Comparison of ENCODE assay signal across 8 cellular contexts in genomic region chr7:128477336-128477690, GRCh38. TPM values are rescaled to one million over a fixed set of nuclear protein-coding genes. Genes with fewer than 3 reads are reported as not detected.
DNase-seq lines count a peak whose midpoint lies in the region; ATAC-seq, FAIRE-seq and TF ChIP-seq lines count a peak whose summit lies in the region.
"Not testable (repeated sequence)": the region's sequence is repeated elsewhere in the genome, so short reads cannot be mapped to it uniquely, and the experiment has no call there.

No MANE protein-coding gene starts in this region.

- peak overlapping the region; percentile 89 for H3K4me3 ChIP-seq in DOHH2 (ENCODE audit: low read length)
- peak overlapping the region; percentile 81 for H3K4me3 ChIP-seq in astrocyte (ENCODE audit: insufficient read depth, low read depth, low read length)
- peak overlapping the region; percentile 68 to 87 (median 82) for H3K4me3 ChIP-seq in HepG2 (replicated peaks in 1 of 3; ENCODE audit: insufficient read depth in 1 of 3, low read depth in 2 of 3, low read length in 3 of 3)
- peak overlapping the region; percentile 83 to 89 for H3K4me3 ChIP-seq in tibial artery

- CTCF ChIA-PET in HepG2 (lab: Yijun Ruan, JAX; ENCODE audit: low intra/inter-chr PET ratio, low total read pairs) = not testable (repeated sequence)

- ATAC-seq in T-helper 17 cell, HepG2: not testable (repeated sequence)

- H3K9ac ChIP-seq in astrocyte (ENCODE audit: low read length) (peak overlapping the region; percentile 91), HepG2 (ENCODE audit: insufficient read depth, low read depth, low read length) (peak overlapping the region; percentile 84)

- not testable (repeated sequence) for H3K27me3 Mint-ChIP-seq in IgD-negative memory B cell; T-helper 17 cell; astrocyte (ENCODE audit: low read depth, unreplicated experiment); osteocyte (ENCODE audit: unreplicated experiment)

- H3K27ac ChIP-seq in DOHH2 (ENCODE audit: low read depth, low read length) (peak overlapping the region; percentile 81), astrocyte (ENCODE audit: low read depth, low read length) (peak overlapping the region; percentile 76), HepG2 (ENCODE audit: extremely low read length, insufficient read depth, low read length) (peak overlapping the region; percentile 79), tibial artery (peak overlapping the region; percentile 81 to 84)

- H3K4me1 ChIP-seq in DOHH2 (ENCODE audit: control insufficient read depth, low read length) (peaks cover 39% of the 10 kb centered on the region), HepG2 (ENCODE audit: insufficient read depth, low read length) (peaks cover 16% of the 10 kb centered on the region), tibial artery (peaks cover 0 to 20% (median 10%) of the 10 kb centered on the region in 4 donors)
- H3K4me1 ChIP-seq in astrocyte (ENCODE audit: insufficient read depth, low read length) = not testable (repeated sequence)

- not testable (repeated sequence) for H3K36me3 Mint-ChIP-seq in IgD-negative memory B cell; T-helper 17 cell (ENCODE audit: low read depth); astrocyte (ENCODE audit: low read depth, unreplicated experiment); osteocyte (ENCODE audit: unreplicated experiment)

- not testable (repeated sequence) for H3K27me3 ChIP-seq in DOHH2 (ENCODE audit: control insufficient read depth, low read length); astrocyte (ENCODE audit: insufficient read depth, low read length); HepG2 (ENCODE audit: control insufficient read depth in 1 of 2, insufficient read depth in 2 of 2, low read length in 2 of 2); tibial artery

- in situ Hi-C loops in HepG2 (cut with HindIII; ENCODE audit: extremely low pct_ligation_motif_present, low pct_unique_long_range_greater_than_20kb) = not testable (repeated sequence)

- TF ChIP-seq RAD21 in HepG2 (CRISPR knock-in tag; IDR thresholded peaks at IDR 0.05) = not testable (repeated sequence)

- H3K4me1 Mint-ChIP-seq in IgD-negative memory B cell = peaks cover 14 to 20% (median 15%) of the 10 kb centered on the region in 3 donors
- H3K4me1 Mint-ChIP-seq in T-helper 17 cell = peaks cover 17% of the 10 kb centered on the region
- H3K4me1 Mint-ChIP-seq in astrocyte (ENCODE audit: low read depth, unreplicated experiment) = peaks cover 12% of the 10 kb centered on the region
- peaks cover 17% of the 10 kb centered on the region for H3K4me1 Mint-ChIP-seq in osteocyte (ENCODE audit: unreplicated experiment)

- not testable (repeated sequence) for TF ChIP-seq POLR2A in erythroblast (IDR thresholded peaks at IDR 0.05; ENCODE audit: low read length); HepG2 (IDR thresholded peaks at IDR 0.05; ENCODE audit: insufficient read depth in 1 of 2, low read depth in 2 of 2, low read length in 2 of 2)

- POLR2A ChIA-PET in HepG2 (lab: Yijun Ruan, JAX) = interaction anchor here (1.4 kb wide), 1 partner anchor 22 kb away, joined by 4 read pairs; the partner anchor contains the start of gene HILPDA

- not testable (repeated sequence) for H3K9me2 ChIP-seq in DOHH2 (replicated peaks; ENCODE audit: control insufficient read depth, low read length)

- H3K9me3 ChIP-seq in DOHH2 (ENCODE audit: control insufficient read depth, insufficient read depth, low read length); T-helper 17 cell (ENCODE audit: control insufficient read depth, low read length, poor library complexity, severe bottlenecking); astrocyte (ENCODE audit: insufficient read depth, low read depth, low read length); HepG2 (ENCODE audit: low read length); tibial artery: not testable (repeated sequence)

- TF ChIP-seq CTCF in DOHH2 (IDR thresholded peaks at IDR 0.05; ENCODE audit: low read depth, low read length, poor library complexity, severe bottlenecking); astrocyte (IDR thresholded peaks at IDR 0.05; ENCODE audit: insufficient read depth, low read depth, low read length); HepG2 (CRISPR knock-in tag; IDR thresholded peaks at IDR 0.05); osteocyte (IDR thresholded peaks at IDR 0.05); tibial artery (IDR thresholded peaks at IDR 0.05): not testable (repeated sequence)

- intact Hi-C loops in HepG2 (cut with micrococcal nuclease; ENCODE audit: unreplicated experiment) (loop anchor here (5.0 kb wide), 1 partner anchor 55 kb away; no protein-coding TSS in a partner anchor), tibial artery (cut with DNase I; ENCODE audit: low total_unique reads) (loop anchor here (10.0 kb wide), 1 partner anchor 257 kb away; the partner anchor contains the start of gene CALU)

- peak overlapping the region in 2 of 3 donors; percentile 94 to 98 for H3K27ac Mint-ChIP-seq in IgD-negative memory B cell
- peak overlapping the region; percentile 99 for H3K27ac Mint-ChIP-seq in T-helper 17 cell
- H3K27ac Mint-ChIP-seq in astrocyte (ENCODE audit: unreplicated experiment) = peak overlapping the region; percentile 98
- peak overlapping the region; percentile 97 for H3K27ac Mint-ChIP-seq in osteocyte (ENCODE audit: unreplicated experiment)

- not testable (repeated sequence) for DNase-seq in T-helper 17 cell; astrocyte (ENCODE audit: low read depth); HepG2 (ENCODE audit: low spot score); osteocyte (ENCODE audit: extremely low spot score, unreplicated experiment); tibial artery
- peak; percentile 50 to 52 for DNase-seq in erythroblast (lab: John Stamatoyannopoulos, UW)

- H3K36me3 ChIP-seq in DOHH2 (ENCODE audit: control insufficient read depth, low read length) (peaks cover 52% of the 10 kb centered on the region), HepG2 (replicated peaks in 1 of 2; ENCODE audit: control insufficient read depth in 1 of 2, insufficient read depth in 2 of 2, low read length in 2 of 2) (peaks cover 5 to 17% of the 10 kb centered on the region in 2 experiments; a peak in 3 of 5 replicates), tibial artery (peaks cover 11 to 29% (median 18%) of the 10 kb centered on the region in 3 donors)
- H3K36me3 ChIP-seq in astrocyte (ENCODE audit: insufficient read depth, low read length) = not testable (repeated sequence)

- not testable (repeated sequence) for H3K9me3 Mint-ChIP-seq in IgD-negative memory B cell; astrocyte (ENCODE audit: unreplicated experiment); osteocyte (ENCODE audit: unreplicated experiment)

- H3K79me2 ChIP-seq in DOHH2 (ENCODE audit: control insufficient read depth, low read length) (peaks cover 47% of the 10 kb centered on the region), astrocyte (ENCODE audit: insufficient read depth, low read length) (peaks cover 32% of the 10 kb centered on the region), HepG2 (ENCODE audit: insufficient read depth, low read length) (peaks cover 13% of the 10 kb centered on the region)

- TF ChIP-seq EP300 in HepG2 (IDR thresholded peaks at IDR 0.05; ENCODE audit: low read depth in 2 of 2, low read length in 2 of 2); HepG2 (CRISPR knock-in tag; IDR thresholded peaks at IDR 0.05; ENCODE audit: borderline replicate concordance): not testable (repeated sequence)

- not testable (repeated sequence) for H3F3A ChIP-seq in DOHH2 (ENCODE audit: control insufficient read depth, insufficient read depth)

- 1% methylated on average over 4 of the region's 4 CpGs for WGBS in HepG2 (ENCODE audit: low lambda C conversion rate)

- BruUV-seq in HepG2 (replicated peaks; lab: Mats Ljungman, UMichigan) = not testable (repeated sequence)

- FAIRE-seq in astrocyte (lab: Jason Lieb, UNC); HepG2 (lab: Jason Lieb, UNC): not testable (repeated sequence)

- H4K20me1 ChIP-seq in DOHH2 (ENCODE audit: control insufficient read depth, insufficient read depth, low read depth, low read length); astrocyte (ENCODE audit: insufficient read depth, low read length); HepG2 (ENCODE audit: insufficient read depth, low read length): not testable (repeated sequence)

- H3K4me3 Mint-ChIP-seq in IgD-negative memory B cell (peak overlapping the region; percentile 95 to 99 (median 98)), T-helper 17 cell (peak overlapping the region; percentile 97), astrocyte (ENCODE audit: unreplicated experiment) (peak overlapping the region; percentile 98), osteocyte (ENCODE audit: unreplicated experiment) (peak overlapping the region; percentile 96)

- H3K4me2 ChIP-seq in DOHH2 (ENCODE audit: low read length) (peak overlapping the region; percentile 89), astrocyte (ENCODE audit: low read length) (peak overlapping the region; percentile 88), HepG2 (ENCODE audit: low read depth, low read length) (peak overlapping the region; percentile 80)

- H2AFZ ChIP-seq in astrocyte (ENCODE audit: low read depth, low read length) = peak overlapping the region; percentile 67
- H2AFZ ChIP-seq in HepG2 (ENCODE audit: low read length) = not testable (repeated sequence)

RNA-seq across cellular contexts. Expression of gene METTL2B, which starts 0.8 kb away (rescaled TPM):
- polyA plus RNA-seq in IgD-negative memory B cell (21.7 TPM), HepG2 (2011; rRNA removed) (15.5 and 17.4 TPM in 2 replicates)
- total RNA-seq in T-helper 17 cell (10 to 100 TPM; 15.8 to 19.9 TPM), astrocyte (30.8 and 34.5 TPM in 2 replicates), HepG2 (2016; rRNA removed; fragmentation: Illumina TruSeq; extraction: Trizol) (33.1 and 40.1 TPM in 2 replicates), osteocyte (31.4 and 33.2 TPM in 2 replicates)
- total RNA-seq in HepG2 (2016; cell fraction: cytosol; rRNA removed; fragmentation: Illumina TruSeq; extraction: Trizol; ENCODE audit: low read depth) = 6.7 and 7.5 TPM in 2 replicates
- 38.6 and 39.4 TPM in 2 replicates for total RNA-seq in HepG2 (2016; cell fraction: insoluble cytoplasmic fraction; rRNA removed; fragmentation: Illumina TruSeq; extraction: Trizol)
- 10.1 and 11.9 TPM in 2 replicates for total RNA-seq in HepG2 (2016; cell fraction: membrane; rRNA removed; fragmentation: Illumina TruSeq; extraction: Trizol)
- 31.5 and 32.5 TPM in 2 replicates for total RNA-seq in HepG2 (2016; cell fraction: nucleus; rRNA removed; fragmentation: Illumina TruSeq; extraction: Trizol)
- 8.4 and 12.3 TPM in 2 replicates for polyA plus RNA-seq in HepG2 (2011; cell fraction: cytosol; rRNA removed)
- polyA plus RNA-seq in HepG2 (2011; cell fraction: nucleus; rRNA removed) = 7.7 and 10.8 TPM in 2 replicates
- polyA plus RNA-seq in HepG2 (2012) = 11.3 TPM in 2 replicates
- 4.4 and 5.8 TPM in 2 replicates for polyA plus RNA-seq in HepG2 (2016; cell fraction: cytosol; fragmentation: Illumina TruSeq; extraction: Trizol; ENCODE audit: low read depth)
- 26.3 and 32.1 TPM in 2 replicates for polyA plus RNA-seq in HepG2 (2016; cell fraction: insoluble cytoplasmic fraction; fragmentation: Illumina TruSeq; extraction: Trizol; ENCODE audit: low read depth)
- polyA plus RNA-seq in HepG2 (2016; cell fraction: membrane; fragmentation: Illumina TruSeq; extraction: Trizol; ENCODE audit: low read depth) = 5.4 and 10.5 TPM in 2 replicates
- 29.3 and 39.8 TPM in 2 replicates for polyA plus RNA-seq in HepG2 (2016; cell fraction: nucleus; fragmentation: Illumina TruSeq; extraction: Trizol; ENCODE audit: insufficient read depth, low read depth)
- polyA minus RNA-seq in HepG2 (2011; rRNA and poly(A)+ RNA removed; ENCODE audit: low replicate concordance) = 13.1 and 35.5 TPM in 2 replicates
- polyA minus RNA-seq in HepG2 (2011; cell fraction: cytosol; rRNA and poly(A)+ RNA removed) = 10.6 and 11.3 TPM in 2 replicates
- polyA minus RNA-seq in HepG2 (2011; cell fraction: nucleus; rRNA and poly(A)+ RNA removed) = 36.1 and 39.4 TPM in 2 replicates

RNA-seq across cellular contexts. Expression of gene HILPDA, which starts 21.6 kb away (rescaled TPM):
- polyA plus RNA-seq in IgD-negative memory B cell (8.7 TPM), HepG2 (2011; rRNA removed) (43.1 and 44.0 TPM in 2 replicates)
- total RNA-seq in T-helper 17 cell (1 to 10 TPM in 1 of 2 donors, under 1 TPM in 1; 0.96 to 1.1 TPM), astrocyte (12.4 TPM in 2 replicates), HepG2 (2016; rRNA removed; fragmentation: Illumina TruSeq; extraction: Trizol) (8.6 and 11.1 TPM in 2 replicates), osteocyte (7.4 and 8.8 TPM in 2 replicates)
- 5.5 and 6.1 TPM in 2 replicates for total RNA-seq in HepG2 (2016; cell fraction: cytosol; rRNA removed; fragmentation: Illumina TruSeq; extraction: Trizol; ENCODE audit: low read depth)
- total RNA-seq in HepG2 (2016; cell fraction: insoluble cytoplasmic fraction; rRNA removed; fragmentation: Illumina TruSeq; extraction: Trizol) = 9.8 and 10.4 TPM in 2 replicates
- total RNA-seq in HepG2 (2016; cell fraction: membrane; rRNA removed; fragmentation: Illumina TruSeq; extraction: Trizol) = 9.5 and 9.7 TPM in 2 replicates
- 7.8 and 10.3 TPM in 2 replicates for total RNA-seq in HepG2 (2016; cell fraction: nucleus; rRNA removed; fragmentation: Illumina TruSeq; extraction: Trizol)
- 32.3 and 32.9 TPM in 2 replicates for polyA plus RNA-seq in HepG2 (2011; cell fraction: cytosol; rRNA removed)
- polyA plus RNA-seq in HepG2 (2011; cell fraction: nucleus; rRNA removed) = 35.8 and 42.7 TPM in 2 replicates
- 13.1 and 14.9 TPM in 2 replicates for polyA plus RNA-seq in HepG2 (2012)
- polyA plus RNA-seq in HepG2 (2016; cell fraction: cytosol; fragmentation: Illumina TruSeq; extraction: Trizol; ENCODE audit: low read depth) = 2.2 and 3.3 TPM in 2 replicates
- 8.9 and 9.4 TPM in 2 replicates for polyA plus RNA-seq in HepG2 (2016; cell fraction: insoluble cytoplasmic fraction; fragmentation: Illumina TruSeq; extraction: Trizol; ENCODE audit: low read depth)
- polyA plus RNA-seq in HepG2 (2016; cell fraction: membrane; fragmentation: Illumina TruSeq; extraction: Trizol; ENCODE audit: low read depth) = 4.4 and 4.9 TPM in 2 replicates
- 10.1 and 10.3 TPM in 2 replicates for polyA plus RNA-seq in HepG2 (2016; cell fraction: nucleus; fragmentation: Illumina TruSeq; extraction: Trizol; ENCODE audit: insufficient read depth, low read depth)
- polyA minus RNA-seq in HepG2 (2011; rRNA and poly(A)+ RNA removed; ENCODE audit: low replicate concordance) = 30.3 and 48.5 TPM in 2 replicates
- polyA minus RNA-seq in HepG2 (2011; cell fraction: cytosol; rRNA and poly(A)+ RNA removed) = 12.9 and 14.9 TPM in 2 replicates
- 12.4 and 27.1 TPM in 2 replicates for polyA minus RNA-seq in HepG2 (2011; cell fraction: nucleus; rRNA and poly(A)+ RNA removed)
